30 cellular contexts compared by ENCODE assay signal in genomic region chr1:228359613-228360532, GRCh38. TPM values are rescaled to one million over a fixed set of nuclear protein-coding genes. Genes with fewer than 3 reads are reported as not detected.
DNase-seq lines count a peak whose midpoint lies in the region; ATAC-seq, FAIRE-seq and TF ChIP-seq lines count a peak whose summit lies in the region.
"Had no signal": no experiment of that assay in that cellular context is flagged by ENCODE, and none has a peak within 500 bp of the region (broad histone marks: within the 10 kb centered on the region; RNA-seq: fewer than 3 reads in every experiment).

No MANE protein-coding gene starts in this region.

- H3K9me3 ChIP-seq in left ventricle myocardium inferior (replicated peaks) (no peaks in the 10 kb centered on the region), pancreas (no peaks in the 10 kb centered on the region), aorta (ENCODE audit: control insufficient read depth, low read length) (no peaks in the 10 kb centered on the region)
- H3K9me3 ChIP-seq: BE2C had no signal

- H3K4me3 ChIP-seq in left ventricle myocardium inferior, result no peak overlapping the region
- no peak overlapping the region for H3K4me3 ChIP-seq in pancreas
- H3K4me3 ChIP-seq in aorta (ENCODE audit: low read length in 2 of 2), result no peak overlapping the region

- ATAC-seq in Right ventricle myocardium inferior (peak; percentile 3), pancreas (no peak), aorta (ENCODE audit: low FRiP score) (no peak), HG02981 (IDR thresholded peaks at IDR 0.05; ENCODE audit: unreplicated experiment) (no peak)

- H3K4me1 ChIP-seq in left ventricle myocardium inferior (peaks cover 25% of the 10 kb centered on the region), pancreas (peaks cover 4 to 9% (median 6%) of the 10 kb centered on the region in 3 donors), aorta (ENCODE audit: control insufficient read depth in 1 of 2, insufficient read depth in 2 of 2, low read length in 2 of 2) (no peaks in the 10 kb centered on the region)
- H3K4me1 ChIP-seq: BE2C had no signal

- H3K27ac ChIP-seq in left ventricle myocardium inferior (replicated peaks) (peak overlapping the region; percentile 78), pancreas (peak overlapping the region in 3 of 4 donors; percentile 26 to 46 (median 34)), aorta (ENCODE audit: low read depth in 1 of 2, low read length in 2 of 2) (no peak overlapping the region)
- H3K27ac ChIP-seq: HL-60 had no signal

- TF ChIP-seq CTCF in left ventricle myocardium inferior (IDR thresholded peaks at IDR 0.05; ENCODE audit: borderline replicate concordance), result no peak
- no peak for TF ChIP-seq CTCF in pancreas (IDR thresholded peaks at IDR 0.05)

- peaks cover 8% of the 10 kb centered on the region for H3K36me3 ChIP-seq in left ventricle myocardium inferior
- H3K36me3 ChIP-seq in pancreas, result no peaks in the 10 kb centered on the region
- no peaks in the 10 kb centered on the region for H3K36me3 ChIP-seq in aorta (ENCODE audit: control insufficient read depth in 1 of 2, insufficient read depth in 2 of 2, low read length in 1 of 2)
- H3K36me3 ChIP-seq: BE2C had no signal

- WGBS in pancreas, 2 donors, result 89 to 95% methylated on average over 42 to 45 of the region's 45 CpGs
- WGBS in aorta, 2 donors, result 90 to 92% methylated on average over 45 of the region's 45 CpGs

- FAIRE-seq in pancreas (lab: Jason Lieb, UNC), result no peak
- FAIRE-seq: GM12891, H1, RCC 7860 had no signal

- no peaks in the 10 kb centered on the region for H3K27me3 ChIP-seq in left ventricle myocardium inferior (ENCODE audit: low read depth)
- H3K27me3 ChIP-seq in pancreas, result no peaks in the 10 kb centered on the region
- no peaks in the 10 kb centered on the region for H3K27me3 ChIP-seq in aorta (ENCODE audit: control insufficient read depth in 1 of 2, insufficient read depth in 2 of 2, low read length in 1 of 2)
- H3K27me3 ChIP-seq: BE2C had no signal

- DNase-seq in Right ventricle myocardium inferior (ENCODE audit: missing footprints) (peak; percentile 48), cardiac septum (ENCODE audit: low spot score) (no peak), left ventricle myocardium inferior (peak; percentile 21), pancreas (peak in 2 of 6 donors; percentile 28 to 73), aorta (peak; percentile 34 to 68), NCI-H748 (lab: John Stamatoyannopoulos, UW; ENCODE audit: unreplicated experiment) (no peak)
- DNase-seq in stimulated activated CD4-positive, alpha-beta T cell treated with anti-CD3 and anti-CD28 coated beads, Interleukin-4, amount 100 ng/mL, for 24 hours, result no peak
- DNase-seq: 8988T, ACHN, BE2C, DMS 273 treated with DMSO at 0.1 percent for 48 hours, DMS79, GF-D8, HCEC 1CT, NCI-H1048, NCI-H1417, NCI-H1694, NCI-H2081 treated with DMSO at 0.1 percent for 48 hours, NCI-H2171, NCI-H345, NCI-H510A treated with DMSO at 0.1 percent for 48 hours, NCI-H774 had no signal

- intact Hi-C loops in Right ventricle myocardium inferior (cut with DNase I), result no loop called here
- intact Hi-C loops in cardiac septum (cut with DNase I), result no loop called here
- intact Hi-C loops in left ventricle myocardium inferior (cut with micrococcal nuclease), result no loop called here
- intact Hi-C loops in pancreas (cut with DNase I), result no loop called here
- intact Hi-C loops in aorta (cut with DNase I), result no loop called here

RNA-seq across cellular contexts. Expression of gene TRIM11, which starts 46.8 kb away (rescaled TPM):
- 7.7 TPM for total RNA-seq in Right ventricle myocardium inferior
- 7.3 TPM for total RNA-seq in cardiac septum
- total RNA-seq in left ventricle myocardium inferior, result 6.2 TPM
- total RNA-seq in pancreas, result 10 to 100 TPM in 2 of 6 donors, 1 to 10 TPM in 4; 7.6 to 15.1 (median 9.2) TPM
- polyA plus RNA-seq in pancreas, result 10 to 100 TPM; 13.6 to 16.3 TPM
- total RNA-seq in aorta, result 10 to 100 TPM; 16.2 to 20.3 TPM
- 10 to 100 TPM in 1 of 2 donors, 1 to 10 TPM in 1; 5.8 to 12.2 TPM for polyA plus RNA-seq in aorta

RNA-seq across cellular contexts. Expression of gene TRIM17, which starts 56.8 kb away (rescaled TPM):
- total RNA-seq in Right ventricle myocardium inferior (0.38 TPM), cardiac septum (0.46 TPM), left ventricle myocardium inferior (0.36 TPM), pancreas (1 to 10 TPM in 1 of 6 donors, under 1 TPM in 4, not detected in 1; 0.14 to 2.4 (median 0.38) TPM), aorta (1 to 10 TPM in 1 of 2 donors, under 1 TPM in 1; 0.62 to 2.5 TPM)
- polyA plus RNA-seq in pancreas (under 1 TPM; 0.14 to 0.68 TPM), aorta (not detected)
- total RNA-seq: SK-MEL-5 had no signal
- polyA plus RNA-seq: CD14-positive monocyte, IgD-negative memory B cell had no signal

Comparison
In these comparisons a context has a peak if more than half of its experiments do, and no peak if none do; other contexts are left out.
1. DNase-seq: peak in Right ventricle myocardium inferior (single experiment), left ventricle myocardium inferior (single experiment) and aorta (2 of 2); none in cardiac septum (single experiment), NCI-H748 (single experiment) and stimulated activated CD4-positive, alpha-beta T cell treated with anti-CD3 and anti-CD28 coated beads, Interleukin-4, amount 100 ng/mL, for 24 hours (single experiment).
2. H3K27ac ChIP-seq: peak in left ventricle myocardium inferior (single experiment) and pancreas (3 of 4); none in aorta (0 of 2).